26 cellular contexts compared by ENCODE assay signal in the genomic region with DNA sequence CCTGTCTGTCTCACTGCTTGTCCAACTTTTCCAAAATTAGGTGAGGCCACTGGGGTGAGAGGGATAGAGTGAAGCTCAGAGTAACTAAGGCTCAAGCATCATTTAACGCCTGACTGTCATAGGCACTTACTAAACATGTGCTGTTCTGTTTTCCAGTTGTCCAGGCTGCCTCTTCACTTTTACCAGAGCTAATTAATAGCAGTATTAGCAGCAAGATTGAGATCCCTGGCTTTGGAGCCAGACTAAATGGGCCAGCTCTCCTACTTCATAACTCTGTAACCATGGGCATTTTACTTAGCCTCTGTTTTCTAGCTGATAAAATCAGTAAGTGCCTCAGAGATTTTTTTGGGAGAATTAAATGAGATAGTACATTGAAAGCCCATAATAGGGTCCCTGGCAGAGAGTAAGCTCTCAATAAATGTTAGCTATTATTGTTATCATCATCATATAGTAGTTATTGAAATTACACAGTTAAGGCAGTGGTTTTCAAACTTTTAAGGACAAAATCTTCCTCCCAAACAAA.
"Had no signal": no experiment of that assay in that cellular context is flagged by ENCODE, and none has a peak within 500 bp of the region (broad histone marks: within the 10 kb centered on the region; RNA-seq: fewer than 3 reads in every experiment).

No MANE protein-coding gene starts in this region.

- H3K27me3 ChIP-seq: adrenal gland, ascending aorta, brain microvascular endothelial cell, esophagus squamous epithelium, gastrocnemius medialis, neural progenitor cell, sigmoid colon, upper lobe of right lung had no signal

- H3K27ac ChIP-seq: adrenal gland, ascending aorta, brain microvascular endothelial cell, esophagus squamous epithelium, gastrocnemius medialis, neural progenitor cell, sigmoid colon, thoracic aorta, upper lobe of right lung had no signal

- ATAC-seq: activated CD4-positive, alpha-beta T cell treated with anti-CD3 and anti-CD28 coated beads for 36 hours; activated T-helper 17 cell treated with anti-CD3 and anti-CD28 coated beads, Interleukin-2, amount 50 U/mL, for 72 hours; gastrocnemius medialis; T-helper 17 cell; upper lobe of right lung had no signal

- H3K4me2 ChIP-seq: neural progenitor cell had no signal

- H3K9ac ChIP-seq: neural progenitor cell had no signal

- H3K4me3 ChIP-seq: adrenal gland, ascending aorta, esophagus squamous epithelium, gastrocnemius medialis, neural progenitor cell, sigmoid colon, thoracic aorta, upper lobe of right lung had no signal

- H3K4me1 Mint-ChIP-seq: activated T-helper 17 cell treated with anti-CD3 and anti-CD28 coated beads, Interleukin-2, amount 50 U/mL, for 72 hours; T-helper 17 cell had no signal

- H3K36me3 Mint-ChIP-seq: neural progenitor cell had no signal

- H3K36me3 ChIP-seq: adrenal gland, ascending aorta, brain microvascular endothelial cell, esophagus squamous epithelium, gastrocnemius medialis, neural progenitor cell, sigmoid colon, thoracic aorta, upper lobe of right lung had no signal

- H3K4me3 Mint-ChIP-seq: activated B cell treated with CpG ODN at 0.5 μM for 24 hours; activated CD4-positive, alpha-beta T cell treated with anti-CD3 and anti-CD28 coated beads for 36 hours; activated naive CD8-positive, alpha-beta T cell; activated T-cell treated with anti-CD3 and anti-CD28 coated beads, Interleukin-2, amount 50 U/mL, for 24 hours; activated T-helper 17 cell treated with anti-CD3 and anti-CD28 coated beads, Interleukin-2, amount 50 U/mL, for 72 hours; neural progenitor cell; T-helper 17 cell had no signal

- H3K4me1 ChIP-seq: adrenal gland, esophagus squamous epithelium, gastrocnemius medialis, sigmoid colon, upper lobe of right lung had no signal

- DNase-seq: activated B cell treated with CpG ODN at 0.5 μM for 24 hours; activated CD4-positive, alpha-beta T cell treated with anti-CD3 and anti-CD28 coated beads for 36 hours; activated CD4-positive, alpha-beta T cell treated with anti-CD3 and anti-CD28 coated beads, Interleukin-2, amount 50 U/mL, for 4 hours; activated CD8-positive, alpha-beta memory T cell treated with anti-CD3 and anti-CD28 coated beads for 24 hours; activated CD8-positive, alpha-beta memory T cell treated with anti-CD3 and anti-CD28 coated beads, Interleukin-2, amount 50 U/mL, for 4 hours; activated T-cell treated with anti-CD3 and anti-CD28 coated beads, Interleukin-2, amount 50 U/mL, for 24 hours; adrenal gland; brain microvascular endothelial cell; central memory CD4-positive, alpha-beta T cell; esophagus squamous epithelium; gastrocnemius medialis; hypothalamus; naive B cell; retina; sigmoid colon; stimulated activated CD4-positive, alpha-beta T cell treated with anti-CD3 and anti-CD28 coated beads, Interleukin-2, amount 100 ng/mL, for 48 hours; stimulated activated CD8-positive, alpha-beta memory T cell treated with anti-CD3 and anti-CD28 coated beads, Interleukin-4, amount 100 ng/mL, for 48 hours; stimulated activated naive CD4-positive, alpha-beta T cell treated with Interleukin-2 at 50 U/mL for 16 hours; T-helper 17 cell; upper lobe of right lung had no signal

- H2AFZ ChIP-seq: neural progenitor cell had no signal

- H3K27ac Mint-ChIP-seq: activated CD4-positive, alpha-beta T cell treated with anti-CD3 and anti-CD28 coated beads for 36 hours; activated naive CD8-positive, alpha-beta T cell; activated T-cell treated with anti-CD3 and anti-CD28 coated beads, Interleukin-2, amount 50 U/mL, for 24 hours; activated T-helper 17 cell treated with anti-CD3 and anti-CD28 coated beads, Interleukin-2, amount 50 U/mL, for 72 hours; neural progenitor cell; T-helper 17 cell had no signal

- H3K27me3 Mint-ChIP-seq: activated B cell treated with CpG ODN at 0.5 μM for 24 hours; activated CD4-positive, alpha-beta T cell treated with anti-CD3 and anti-CD28 coated beads for 36 hours; activated naive CD8-positive, alpha-beta T cell; activated T-cell treated with anti-CD3 and anti-CD28 coated beads, Interleukin-2, amount 50 U/mL, for 24 hours; activated T-helper 17 cell treated with anti-CD3 and anti-CD28 coated beads, Interleukin-2, amount 50 U/mL, for 72 hours; naive B cell; progenitor cell of endocrine pancreas; T-helper 17 cell had no signal

- H3K9me3 ChIP-seq: adrenal gland, ascending aorta, esophagus squamous epithelium, gastrocnemius medialis, sigmoid colon, thoracic aorta, upper lobe of right lung had no signal

- H3K9me3 Mint-ChIP-seq: activated B cell treated with CpG ODN at 0.5 μM for 24 hours; activated T-cell treated with anti-CD3 and anti-CD28 coated beads, Interleukin-2, amount 50 U/mL, for 24 hours; activated T-helper 17 cell treated with anti-CD3 and anti-CD28 coated beads, Interleukin-2, amount 50 U/mL, for 72 hours; neural progenitor cell had no signal
